Comparison of ENCODE assay signal across 12 cellular contexts in genomic region chr18:48639772-48640432, GRCh38.
DNase-seq lines count a peak whose midpoint lies in the region; ATAC-seq and TF ChIP-seq lines count a peak whose summit lies in the region.
"Had no signal": no experiment of that assay in that cellular context is flagged by ENCODE, and none has a peak within 500 bp of the region (broad histone marks: within the 10 kb centered on the region; RNA-seq: fewer than 3 reads in every experiment).

No MANE protein-coding gene starts in this region.

- H2AFZ ChIP-seq in SK-N-SH (ENCODE audit: low read depth): no peak overlapping the region

- no peak overlapping the region for H3K9ac ChIP-seq in SK-N-SH

- ATAC-seq in gastroesophageal sphincter (peak; percentile 33), upper lobe of right lung (peak; percentile 9)
- no peak for ATAC-seq in activated T-cell treated with anti-CD3 and anti-CD28 coated beads, Interleukin-2, amount 50 U/mL, for 4 hours

- no peaks in the 10 kb centered on the region for H3K4me1 Mint-ChIP-seq in activated T-cell treated with anti-CD3 and anti-CD28 coated beads, Interleukin-2, amount 50 U/mL, for 4 hours (ENCODE audit: low read depth)
- H3K4me1 Mint-ChIP-seq: CD14-positive monocyte had no signal

- POLR2A ChIA-PET in SK-N-SH (lab: Yijun Ruan, JAX): no interaction called here

- peak; percentile 42 for TF ChIP-seq CTCF in cardiac muscle cell (IDR thresholded peaks at IDR 0.05; ENCODE audit: low read depth, low read length)
- peak in 1 of 2 donors; percentile 53 for TF ChIP-seq CTCF in right atrium auricular region (IDR thresholded peaks at IDR 0.05)
- peak; percentile 46 for TF ChIP-seq CTCF in SK-N-SH (IDR thresholded peaks at IDR 0.05)
- peak in 2 of 4 experiments; percentile 22 to 45 for TF ChIP-seq CTCF in gastroesophageal sphincter (IDR thresholded peaks at IDR 0.05)
- TF ChIP-seq CTCF in upper lobe of right lung (IDR thresholded peaks at IDR 0.05): peak; percentile 21

- 87% methylated on average over 10 of the region's 14 CpGs for WGBS in SK-N-SH (ENCODE audit: low lambda C conversion rate)
- 80 to 100% methylated on average over 1 to 3 of the region's 14 CpGs for WGBS in gastroesophageal sphincter (ENCODE audit: low coverage in 1 of 2), 2 donors

- H3K27ac ChIP-seq in cardiac muscle cell (no peak overlapping the region), right atrium auricular region (no peak overlapping the region), SK-N-SH (ENCODE audit: low read depth in 2 of 2, low read length in 1 of 2) (no peak overlapping the region), gastroesophageal sphincter (no peak overlapping the region), upper lobe of right lung (no peak overlapping the region)

- no peak overlapping the region for H3K4me3 Mint-ChIP-seq in activated T-cell treated with anti-CD3 and anti-CD28 coated beads, Interleukin-2, amount 50 U/mL, for 4 hours
- H3K4me3 Mint-ChIP-seq: CD14-positive monocyte; T-helper 1 cell treated with Interleukin-12 subunit alpha and Interleukin-12 subunit beta and Interleukin-4 antibody, amounts not matched to agents 30 μg/mL and 1 μg/mL, for 36 hours had no signal

- intact Hi-C loops in upper lobe of right lung (cut with DNase I): no loop called here

- no peak for DNase-seq in cardiac muscle cell (ENCODE audit: low read depth in 1 of 2, low spot score in 1 of 2)
- no peak for DNase-seq in right atrium auricular region (ENCODE audit: low spot score)
- DNase-seq in SK-N-SH: no peak
- DNase-seq in upper lobe of right lung: peak; percentile 55
- DNase-seq in germinal center (ENCODE audit: low spot score): no peak
- no peak for DNase-seq in activated CD4-positive, alpha-beta T cell treated with anti-CD3 and anti-CD28 coated beads for 48 hours
- no peak for DNase-seq in activated T-cell treated with anti-CD3 and anti-CD28 coated beads, Interleukin-2, amount 50 U/mL, for 4 hours

- no peaks in the 10 kb centered on the region for H3F3A ChIP-seq in SK-N-SH (replicated peaks; ENCODE audit: insufficient read depth)

- no peaks in the 10 kb centered on the region for H3K9me3 ChIP-seq in cardiac muscle cell (ENCODE audit: low read depth)
- no peaks in the 10 kb centered on the region for H3K9me3 ChIP-seq in right atrium auricular region
- H3K9me3 ChIP-seq in SK-N-SH: no peaks in the 10 kb centered on the region
- H3K9me3 ChIP-seq in gastroesophageal sphincter: no peaks in the 10 kb centered on the region
- no peaks in the 10 kb centered on the region for H3K9me3 ChIP-seq in upper lobe of right lung
- H3K9me3 ChIP-seq: HAP-1 had no signal

- H3K4me3 ChIP-seq in cardiac muscle cell (no peak overlapping the region), right atrium auricular region (no peak overlapping the region), SK-N-SH (ENCODE audit: low read depth in 2 of 2, low read length in 1 of 2) (no peak overlapping the region), gastroesophageal sphincter (no peak overlapping the region), upper lobe of right lung (no peak overlapping the region)
- H3K4me3 ChIP-seq: HAP-1 had no signal

- TF ChIP-seq EP300 in SK-N-SH (IDR thresholded peaks at IDR 0.05; ENCODE audit: borderline replicate concordance in 1 of 2, low read depth in 1 of 2, low read length in 1 of 2): no peak
- no peak for TF ChIP-seq EP300 in gastroesophageal sphincter (IDR thresholded peaks at IDR 0.05)

- H3K9me2 ChIP-seq in SK-N-SH: no peaks in the 10 kb centered on the region

- H3K36me3 ChIP-seq in cardiac muscle cell: no peaks in the 10 kb centered on the region
- peaks cover 13% of the 10 kb centered on the region for H3K36me3 ChIP-seq in right atrium auricular region
- H3K36me3 ChIP-seq in SK-N-SH (replicated peaks in 1 of 2; ENCODE audit: control insufficient read depth in 1 of 2, insufficient read depth in 2 of 2, low read length in 1 of 2): peaks cover 23 to 32% of the 10 kb centered on the region in 2 experiments
- H3K36me3 ChIP-seq in gastroesophageal sphincter: peaks cover 0 to 39% of the 10 kb centered on the region in 2 donors
- H3K36me3 ChIP-seq in upper lobe of right lung: no peaks in the 10 kb centered on the region
- H3K36me3 ChIP-seq: HAP-1 had no signal

- no peaks in the 10 kb centered on the region for H3K36me3 Mint-ChIP-seq in activated T-cell treated with anti-CD3 and anti-CD28 coated beads, Interleukin-2, amount 50 U/mL, for 4 hours (ENCODE audit: insufficient read depth)

- H3K27me3 ChIP-seq in cardiac muscle cell: no peaks in the 10 kb centered on the region
- no peaks in the 10 kb centered on the region for H3K27me3 ChIP-seq in right atrium auricular region
- H3K27me3 ChIP-seq in SK-N-SH (ENCODE audit: insufficient read depth): no peaks in the 10 kb centered on the region
- no peaks in the 10 kb centered on the region for H3K27me3 ChIP-seq in gastroesophageal sphincter
- no peaks in the 10 kb centered on the region for H3K27me3 ChIP-seq in upper lobe of right lung

- peaks cover 87% of the 10 kb centered on the region; the same call in 1 of the 2 replicates for H3K79me2 ChIP-seq in SK-N-SH (ENCODE audit: insufficient read depth)

- peak; percentile 37; the same call in 1 of the 2 replicates for TF ChIP-seq RAD21 in SK-N-SH (IDR thresholded peaks at IDR 0.05; ENCODE audit: low read length)

- H3K4me1 ChIP-seq in cardiac muscle cell (ENCODE audit: low read depth) (no peaks in the 10 kb centered on the region), right atrium auricular region (no peaks in the 10 kb centered on the region), SK-N-SH (ENCODE audit: control insufficient read depth in 1 of 2, insufficient read depth in 2 of 2, low read depth in 1 of 2, low read length in 1 of 2) (peaks cover 0 to 5% of the 10 kb centered on the region in 2 experiments; a peak in 1 of 4 replicates), gastroesophageal sphincter (peaks cover 0 to 15% (median 0%) of the 10 kb centered on the region in 3 donors), upper lobe of right lung (no peaks in the 10 kb centered on the region)
- H3K4me1 ChIP-seq: HAP-1 had no signal

- no peak overlapping the region for H3K4me2 ChIP-seq in SK-N-SH

- H3K9me3 Mint-ChIP-seq in activated T-cell treated with anti-CD3 and anti-CD28 coated beads, Interleukin-2, amount 50 U/mL, for 4 hours: peaks cover 3% of the 10 kb centered on the region
- H3K9me3 Mint-ChIP-seq: activated T-helper 2 cell treated with anti-CD3 and anti-CD28 coated beads, Interferon-gamma antibody, Interleukin-2, Interleukin-4, amounts not matched to agents 10 μg/mL and 5 μg/mL and 100 μg/mL, durations not matched to agents 14 hours and 24 hours and 36 hours; T-helper 1 cell treated with Interleukin-12 subunit alpha and Interleukin-12 subunit beta and Interleukin-4 antibody, amounts not matched to agents 30 μg/mL and 1 μg/mL, for 36 hours had no signal

- CTCF ChIA-PET in SK-N-SH (lab: Yijun Ruan, JAX): interaction anchor here (0.7 kb wide), 2 partner anchors 8 to 102 kb away, joined by 3 read pairs; partner anchors contain the start of gene CTIF

- peaks cover 4% of the 10 kb centered on the region for H3K27me3 Mint-ChIP-seq in activated T-cell treated with anti-CD3 and anti-CD28 coated beads, Interleukin-2, amount 50 U/mL, for 4 hours (ENCODE audit: low read depth)

- H4K20me1 ChIP-seq in SK-N-SH (ENCODE audit: insufficient read depth): peaks cover 3% of the 10 kb centered on the region; the same call in 1 of the 2 replicates

- no peak for TF ChIP-seq POLR2A in gastroesophageal sphincter (IDR thresholded peaks at IDR 0.05)

TF ChIP-seq in SK-N-SH, 30 proteins besides CTCF, POLR2A, EP300 and RAD21:
- TF ChIP-seq REST (IDR thresholded peaks at IDR 0.05; ENCODE audit: low read depth, low read length): no peak
- TF ChIP-seq SMC3 (IDR thresholded peaks at IDR 0.05; ENCODE audit: low read depth, low read length): peak; percentile 30
- TF ChIP-seq POLR2AphosphoS5 (IDR thresholded peaks at IDR 0.05; ENCODE audit: low read depth, low read length): no peak

Comparison
In these comparisons a context has a peak if more than half of its experiments do, and no peak if none do; other contexts are left out.
1. ATAC-seq: peak in gastroesophageal sphincter (single experiment) and upper lobe of right lung (single experiment); none in activated T-cell treated with anti-CD3 and anti-CD28 coated beads, Interleukin-2, amount 50 U/mL, for 4 hours (0 of 2).